ENCODE assay signal across 23 cellular contexts in genomic region chr11:15837901-15838489, GRCh38.
DNase-seq lines count a peak whose midpoint lies in the region; ATAC-seq, FAIRE-seq and TF ChIP-seq lines count a peak whose summit lies in the region.
"Had no signal": no experiment of that assay in that cellular context is flagged by ENCODE, and none has a peak within 500 bp of the region (broad histone marks: within the 10 kb centered on the region; RNA-seq: fewer than 3 reads in every experiment).

No MANE protein-coding gene starts in this region.

- CTCF ChIA-PET in K562 (lab: Yijun Ruan, JAX; ENCODE audit: low intra/inter-chr PET ratio) (no interaction called here), HepG2 (lab: Yijun Ruan, JAX; ENCODE audit: low intra/inter-chr PET ratio, low total read pairs) (no interaction called here)

- in situ Hi-C loops in K562 (cut with MboI), result loop anchor here (25.0 kb wide), 1 partner anchor 774 kb away; no protein-coding TSS in a partner anchor
- in situ Hi-C loops in HepG2 (cut with HindIII; ENCODE audit: extremely low pct_ligation_motif_present, low pct_unique_long_range_greater_than_20kb), result no loop called here

- no peak for TF ChIP-seq EP300 in K562 (IDR thresholded peaks at IDR 0.05; ENCODE audit: low read length)
- 0 out of 4 replicates have a peak, but pooled peaks of 1 of the 2 experiments have one; percentile 24 for TF ChIP-seq EP300 in HepG2 (IDR thresholded peaks at IDR 0.05; ENCODE audit: low read depth in 2 of 2, low read length in 2 of 2)
- no peak for TF ChIP-seq EP300 in HepG2 (CRISPR knock-in tag; IDR thresholded peaks at IDR 0.05; ENCODE audit: borderline replicate concordance)

- DNase-seq in DMS53 treated with DMSO at 0.1 percent for 48 hours (lab: John Stamatoyannopoulos, UW; ENCODE audit: unreplicated experiment), result peak; percentile 7
- DNase-seq in K562 (ENCODE audit: extremely low read depth in 1 of 4, low spot score in 3 of 4), result no peak
- peak; percentile 71 for DNase-seq in HepG2 (ENCODE audit: low spot score)
- DNase-seq in HPDE6-E6E7 (ENCODE audit: extremely low spot score), result no peak
- DNase-seq in AG08396 (ENCODE audit: low spot score), result no peak
- no peak for DNase-seq in NCI-H2107 treated with DMSO at 0.1 percent for 48 hours (lab: John Stamatoyannopoulos, UW; ENCODE audit: unreplicated experiment)
- DNase-seq: 8988T, HCEC 1CT, Kasumi-1, MM.1S, NCI-H1092 treated with DMSO at 0.1 percent for 48 hours, NCI-H146, NCI-H2081 treated with DMSO at 0.1 percent for 48 hours, NCI-H510A, NCI-H774, OCI-M1, SHP77 had no signal

- H3K4me2 ChIP-seq in K562 (ENCODE audit: insufficient read depth, low read length), result no peak overlapping the region
- H3K4me2 ChIP-seq in HepG2 (ENCODE audit: low read depth, low read length), result no peak overlapping the region
- H3K4me2 ChIP-seq: GM23338 had no signal

- no peak for ATAC-seq in K562
- ATAC-seq in HepG2, result peak; percentile 78
- ATAC-seq in HG02840 (IDR thresholded peaks at IDR 0.05; ENCODE audit: low FRiP score, unreplicated experiment), result no peak
- ATAC-seq: GM23338 had no signal

- 0% methylated on average over 4 of the region's 4 CpGs for WGBS in K562 (ENCODE audit: insufficient coverage, low coverage, missing lambda C conversion rate)
- 25% methylated on average over 4 of the region's 4 CpGs for WGBS in HepG2 (ENCODE audit: low lambda C conversion rate)

- H3K36me3 ChIP-seq in K562 (ENCODE audit: control insufficient read depth, insufficient read depth, low read length) (no peaks in the 10 kb centered on the region), HepG2 (replicated peaks in 1 of 2; ENCODE audit: control insufficient read depth in 1 of 2, insufficient read depth in 2 of 2, low read length in 2 of 2) (no peaks in the 10 kb centered on the region), muscle layer of duodenum (ENCODE audit: control insufficient read depth in 1 of 2, insufficient read depth in 2 of 2, low read length in 2 of 2) (no peaks in the 10 kb centered on the region)

- H3K9me3 ChIP-seq in K562 (replicated peaks; ENCODE audit: control insufficient read depth, insufficient read depth, low read depth, low read length) (no peaks in the 10 kb centered on the region), HepG2 (ENCODE audit: low read length) (no peaks in the 10 kb centered on the region), muscle layer of duodenum (ENCODE audit: control insufficient read depth in 1 of 2, low read length in 2 of 2) (no peaks in the 10 kb centered on the region)

- POLR2A ChIA-PET in K562 (lab: Yijun Ruan, JAX), result interaction anchor here (0.6 to 0.9 kb wide), 2 partner anchors 11 to 65 kb away, joined by 3 read pairs; no protein-coding TSS in a partner anchor
- POLR2A ChIA-PET in HepG2 (lab: Yijun Ruan, JAX), result no interaction called here

- H3K4me3 ChIP-seq in K562 (no peak overlapping the region), HepG2 (replicated peaks in 1 of 3; ENCODE audit: insufficient read depth in 1 of 3, low read depth in 2 of 3, low read length in 3 of 3) (no peak overlapping the region), muscle layer of duodenum (ENCODE audit: low read depth in 1 of 2, low read length in 2 of 2) (no peak overlapping the region)
- H3K4me3 ChIP-seq: GM23338, SK-N-MC had no signal

- no peak overlapping the region for H3K9ac ChIP-seq in K562 (ENCODE audit: insufficient read depth in 1 of 2, low read depth in 2 of 2, low read length in 2 of 2)
- H3K9ac ChIP-seq in HepG2 (ENCODE audit: insufficient read depth, low read depth, low read length), result no peak overlapping the region

- H3K4me1 ChIP-seq in K562 (replicated peaks in 1 of 2; ENCODE audit: control insufficient read depth in 2 of 2, insufficient read depth in 2 of 2, low read length in 2 of 2) (no peaks in the 10 kb centered on the region), HepG2 (ENCODE audit: insufficient read depth, low read length) (peaks cover 15% of the 10 kb centered on the region), muscle layer of duodenum (ENCODE audit: control insufficient read depth in 1 of 2, insufficient read depth in 2 of 2, low read length in 2 of 2) (peaks cover 0 to 6% of the 10 kb centered on the region in 2 donors)

- H3K79me2 ChIP-seq in K562 (ENCODE audit: control insufficient read depth, insufficient read depth, low read length), result no peaks in the 10 kb centered on the region
- H3K79me2 ChIP-seq in HepG2 (ENCODE audit: insufficient read depth, low read length), result no peaks in the 10 kb centered on the region

- H2AFZ ChIP-seq in K562 (ENCODE audit: low read depth, low read length), result no peak overlapping the region
- H2AFZ ChIP-seq in HepG2 (ENCODE audit: low read length), result no peak overlapping the region
- H2AFZ ChIP-seq: GM23338 had no signal

- FAIRE-seq in K562 (lab: Jason Lieb, UNC) (no peak), HepG2 (lab: Jason Lieb, UNC) (no peak)
- FAIRE-seq: G401.6, GM19239 had no signal

- intact Hi-C loops in K562 (cut with micrococcal nuclease) (no loop called here), HepG2 (cut with micrococcal nuclease; ENCODE audit: unreplicated experiment) (no loop called here)

- TF ChIP-seq RAD21 in K562 (CRISPR knock-in tag; conservative IDR thresholded peaks at IDR 0.05 in 1 of 2, IDR thresholded peaks at IDR 0.05 in 1 of 2), result no peak
- no peak for TF ChIP-seq RAD21 in HepG2 (CRISPR knock-in tag; IDR thresholded peaks at IDR 0.05)

- H3K27me3 ChIP-seq in K562 (ENCODE audit: control insufficient read depth in 2 of 2, insufficient read depth in 2 of 2, low read length in 2 of 2) (peaks cover 19 to 29% of the 10 kb centered on the region in 2 experiments), HepG2 (ENCODE audit: control insufficient read depth in 1 of 2, insufficient read depth in 2 of 2, low read length in 2 of 2) (no peaks in the 10 kb centered on the region), muscle layer of duodenum (ENCODE audit: low read depth, low read length) (no peaks in the 10 kb centered on the region)

- BruUV-seq in K562 (replicated peaks; lab: Mats Ljungman, UMichigan) (no TSS peak), HepG2 (replicated peaks; lab: Mats Ljungman, UMichigan) (no TSS peak)

- no peak for TF ChIP-seq CTCF in K562 (IDR thresholded peaks at IDR 0.05 in 2 of 3, conservative IDR thresholded peaks at IDR 0.05 in 1 of 3; ENCODE audit: insufficient read depth in 2 of 3, low read depth in 1 of 3, low read length in 3 of 3)
- no peak for TF ChIP-seq CTCF in HepG2 (CRISPR knock-in tag; IDR thresholded peaks at IDR 0.05)

- H3K27ac ChIP-seq in K562 (ENCODE audit: extremely low read depth, low read depth, low read length) (no peak overlapping the region), HepG2 (ENCODE audit: extremely low read length, insufficient read depth, low read length) (no peak overlapping the region), muscle layer of duodenum (ENCODE audit: low read length) (peak overlapping the region; percentile 76)
- H3K27ac ChIP-seq: SK-N-MC had no signal

- H4K20me1 ChIP-seq in K562 (replicated peaks; ENCODE audit: control insufficient read depth, insufficient read depth, low read length) (no peaks in the 10 kb centered on the region), HepG2 (ENCODE audit: insufficient read depth, low read length) (no peaks in the 10 kb centered on the region)

- no peaks in the 10 kb centered on the region for H3K9me1 ChIP-seq in K562 (ENCODE audit: control insufficient read depth, insufficient read depth, low read length)

- TF ChIP-seq POLR2A in K562 (conservative IDR thresholded peaks at IDR 0.05) (no peak), HepG2 (IDR thresholded peaks at IDR 0.05; ENCODE audit: insufficient read depth in 1 of 2, low read depth in 2 of 2, low read length in 2 of 2) (no peak)

TF ChIP-seq in K562, 482 proteins besides CTCF, POLR2A, EP300 and RAD21 (continues in another document):
- TF ChIP-seq SIRT6 (IDR thresholded peaks at IDR 0.05; ENCODE audit: low read depth, low read length) (no peak), ZNF696 (CRISPR knock-in tag; conservative IDR thresholded peaks at IDR 0.05) (no peak), YBX1 (IDR thresholded peaks at IDR 0.05) (no peak), MTA1 (IDR thresholded peaks at IDR 0.05; ENCODE audit: borderline replicate concordance) (no peak), HLTF (IDR thresholded peaks at IDR 0.05) (no peak), BDP1 (IDR thresholded peaks at IDR 0.05; ENCODE audit: insufficient read depth, insufficient read length) (no peak)

TF ChIP-seq in HepG2, 621 proteins besides CTCF, POLR2A, EP300 and RAD21 (continues in another document):
- TF ChIP-seq ZNF772 (CRISPR knock-in tag; IDR thresholded peaks at IDR 0.05) (no peak), SOX6 (IDR thresholded peaks at IDR 0.05) (no peak), SOX6 (CRISPR knock-in tag; IDR thresholded peaks at IDR 0.05) (0 out of 2 replicates have a peak, but pooled peaks have one; percentile 25), STAG1 (CRISPR knock-in tag; IDR thresholded peaks at IDR 0.05) (no peak), FOXA3 (CRISPR knock-in tag; IDR thresholded peaks at IDR 0.05) (peak; percentile 27; the same call in 1 of the 2 replicates), ZNF513 (CRISPR knock-in tag; conservative IDR thresholded peaks at IDR 0.05) (no peak)

Comparison
In these comparisons a context has a peak if more than half of its experiments do, and no peak if none do; other contexts are left out.
1. DNase-seq: peak in DMS53 treated with DMSO at 0.1 percent for 48 hours (single experiment) and HepG2 (single experiment); none in K562 (0 of 4), HPDE6-E6E7 (single experiment), AG08396 (single experiment) and NCI-H2107 treated with DMSO at 0.1 percent for 48 hours (single experiment).